ENCODE assay signal across 8 cellular contexts in genomic region chr3:31918179-31919165, GRCh38.
DNase-seq lines count a peak whose midpoint lies in the region; ATAC-seq and TF ChIP-seq lines count a peak whose summit lies in the region.

No MANE protein-coding gene starts in this region.

- peaks cover 4% of the 10 kb centered on the region for H3K4me1 Mint-ChIP-seq in T-helper 17 cell
- H3K4me1 Mint-ChIP-seq in naive thymus-derived CD8-positive, alpha-beta T cell = peaks cover 6 to 32% (median 13%) of the 10 kb centered on the region in 4 donors

- H3K4me3 Mint-ChIP-seq in T-helper 17 cell = peak overlapping the region; percentile 37
- peak overlapping the region in 7 of 10 donors; percentile 38 to 81 (median 67) for H3K4me3 Mint-ChIP-seq in naive thymus-derived CD8-positive, alpha-beta T cell

- POLR2A ChIA-PET in naive thymus-derived CD8-positive, alpha-beta T cell (lab: Charles Lee) = interaction anchor here (0.6 kb wide), 2 partner anchors 13 to 84 kb away, joined by 3 to 5 read pairs; no protein-coding TSS in a partner anchor

- H3K36me3 Mint-ChIP-seq in T-helper 17 cell (ENCODE audit: low read depth) = no peaks in the 10 kb centered on the region
- peaks cover 0 to 30% (median 9%) of the 10 kb centered on the region in 3 donors for H3K36me3 Mint-ChIP-seq in naive thymus-derived CD8-positive, alpha-beta T cell

- no peaks in the 10 kb centered on the region for H3K27me3 ChIP-seq in WERI-Rb-1 (ENCODE audit: insufficient read depth, low read depth, severe bottlenecking)

- no peaks in the 10 kb centered on the region for H3K9me3 ChIP-seq in T-helper 17 cell (ENCODE audit: control insufficient read depth, low read length, poor library complexity, severe bottlenecking)
- H3K9me3 ChIP-seq in WERI-Rb-1 (ENCODE audit: severe bottlenecking) = peaks cover 3% of the 10 kb centered on the region

- no peaks in the 10 kb centered on the region for H3K36me3 ChIP-seq in WERI-Rb-1

- no peak overlapping the region for H3K27ac Mint-ChIP-seq in T-helper 17 cell
- peak overlapping the region in 7 of 10 donors; percentile 29 to 93 (median 81) for H3K27ac Mint-ChIP-seq in naive thymus-derived CD8-positive, alpha-beta T cell

- ATAC-seq in GM18870 (IDR thresholded peaks at IDR 0.05; ENCODE audit: unreplicated experiment) (peak; percentile 77), HG02759 (IDR thresholded peaks at IDR 0.05; ENCODE audit: unreplicated experiment) (peak; percentile 58), T-helper 17 cell (no peak)
- ATAC-seq in naive thymus-derived CD8-positive, alpha-beta T cell = peak; percentile 44 to 53

- no peak for TF ChIP-seq CTCF in WERI-Rb-1 (IDR thresholded peaks at IDR 0.05; ENCODE audit: low read depth, low read length)

- H3K4me3 ChIP-seq in WERI-Rb-1 (ENCODE audit: low read depth, low read length) = no peak overlapping the region

- H3K27me3 Mint-ChIP-seq in T-helper 17 cell = no peaks in the 10 kb centered on the region
- no peaks in the 10 kb centered on the region for H3K27me3 Mint-ChIP-seq in naive thymus-derived CD8-positive, alpha-beta T cell

- DNase-seq in T-helper 17 cell (no peak), OCI-M2 (lab: John Stamatoyannopoulos, UW; ENCODE audit: unreplicated experiment) (no peak), H4 (ENCODE audit: low spot score) (no peak), WERI-Rb-1 (no peak), activated gamma-delta T cell (lab: John Stamatoyannopoulos, UW) (no peak)
- DNase-seq in naive thymus-derived CD8-positive, alpha-beta T cell = peak in 2 of 10 donors; percentile 21 to 29

- peaks cover 9 to 23% (median 16%) of the 10 kb centered on the region in 9 donors for H3K9me3 Mint-ChIP-seq in naive thymus-derived CD8-positive, alpha-beta T cell

- H3K27ac ChIP-seq in WERI-Rb-1 = no peak overlapping the region
